8 cellular contexts compared by ENCODE assay signal in the genomic region with DNA sequence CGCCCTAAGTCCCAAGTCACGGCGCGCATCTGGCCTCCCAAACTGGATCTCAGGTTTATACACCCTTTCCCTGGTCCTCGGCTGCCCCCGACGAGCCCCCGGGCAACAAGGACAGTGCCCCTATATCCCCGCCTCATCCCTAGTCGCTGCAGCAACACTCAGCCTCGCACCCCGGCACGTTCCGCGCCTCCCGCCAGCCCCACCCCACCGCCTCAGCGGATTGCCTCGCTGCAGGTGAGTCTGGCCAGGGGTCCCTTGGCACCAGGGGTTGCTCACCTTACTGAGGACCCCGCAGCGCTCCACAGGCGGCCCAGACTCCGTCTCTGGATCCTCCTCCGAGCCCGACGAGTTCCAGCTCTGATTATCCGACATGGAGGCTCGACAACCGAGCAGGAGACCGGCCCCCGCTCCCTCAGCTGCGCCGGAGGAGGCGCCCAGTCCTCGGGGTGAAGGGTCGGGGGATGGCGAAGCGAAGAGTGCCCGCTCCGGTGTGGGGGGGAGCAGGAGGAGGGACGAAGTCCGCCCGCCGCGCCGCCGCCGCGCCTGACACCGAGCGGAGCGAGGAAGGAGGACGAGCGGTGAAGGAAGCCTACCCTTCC. TPM values are rescaled to one million over a fixed set of nuclear protein-coding genes. Genes with fewer than 3 reads are reported as not detected.
DNase-seq lines count a peak whose midpoint lies in the region; ATAC-seq and TF ChIP-seq lines count a peak whose summit lies in the region.

No MANE protein-coding gene starts in this region.

- no peaks in the 10 kb centered on the region for H3K9me3 ChIP-seq in CD8-positive, alpha-beta T cell (ENCODE audit: low read length)
- H3K9me3 ChIP-seq in HUES48 (ENCODE audit: control insufficient read depth, insufficient read depth, low read length) (no peaks in the 10 kb centered on the region), mesodermal cell (ENCODE audit: control insufficient read depth, low read length) (no peaks in the 10 kb centered on the region)

- H3K27me3 ChIP-seq in CD8-positive, alpha-beta T cell (ENCODE audit: insufficient read depth, low read length): no peaks in the 10 kb centered on the region
- H3K27me3 ChIP-seq in HUES48 (ENCODE audit: control insufficient read depth, insufficient read depth, low read length): no peaks in the 10 kb centered on the region

- TF ChIP-seq CTCF in CD8-positive, alpha-beta T cell (IDR thresholded peaks at IDR 0.05): no peak

- CTCF ChIA-PET in CD8-positive, alpha-beta T cell (lab: Charles Lee): no interaction called here

- 0% methylated on average over 38 to 49 of the region's 54 CpGs for WGBS in mesodermal cell (ENCODE audit: insufficient coverage in 2 of 2), 2 experiments

- peaks cover 29% of the 10 kb centered on the region for H3K4me1 ChIP-seq in CD8-positive, alpha-beta T cell (ENCODE audit: insufficient read depth, low read length)
- H3K4me1 ChIP-seq in HUES48 (ENCODE audit: control insufficient read depth, insufficient read depth, low read length) (peaks cover 15% of the 10 kb centered on the region), mesodermal cell (ENCODE audit: control insufficient read depth, insufficient read depth, low read length, poor library complexity, severe bottlenecking) (no peaks in the 10 kb centered on the region)

- H3K27ac ChIP-seq in CD8-positive, alpha-beta T cell (ENCODE audit: low read depth, low read length): peak overlapping the region; percentile 74
- H3K27ac ChIP-seq in HUES48 (ENCODE audit: low read depth, low read length): peak overlapping the region; percentile 78
- peak overlapping the region; percentile 55 for H3K27ac ChIP-seq in mesodermal cell (ENCODE audit: low read depth, low read length, severe bottlenecking)

- H3K4me3 Mint-ChIP-seq in CD8-positive, alpha-beta T cell: peak overlapping the region; percentile 96
- peak overlapping the region; percentile 89 to 90 for H3K4me3 Mint-ChIP-seq in effector memory CD8-positive, alpha-beta T cell

- peak; percentile 40 for ATAC-seq in CD8-positive, alpha-beta T cell
- peak; percentile 23 for ATAC-seq in GM21447 (IDR thresholded peaks at IDR 0.05; ENCODE audit: unreplicated experiment)
- peak; percentile 57 for ATAC-seq in effector memory CD8-positive, alpha-beta T cell (replicated peaks)

- POLR2A ChIA-PET in CD8-positive, alpha-beta T cell (lab: Charles Lee): interaction anchor here (2.3 kb wide), 1 partner anchor 206 kb away, joined by 7 read pairs; the partner anchor contains the start of gene POC5

- no peaks in the 10 kb centered on the region for H3K27me3 Mint-ChIP-seq in CD8-positive, alpha-beta T cell (ENCODE audit: low read depth)
- no peaks in the 10 kb centered on the region for H3K27me3 Mint-ChIP-seq in effector memory CD8-positive, alpha-beta T cell

- peaks cover 65% of the 10 kb centered on the region for H3K4me1 Mint-ChIP-seq in CD8-positive, alpha-beta T cell (ENCODE audit: low read depth)
- H3K4me1 Mint-ChIP-seq in effector memory CD8-positive, alpha-beta T cell (ENCODE audit: low read depth in 2 of 2): peaks cover 29 to 52% of the 10 kb centered on the region in 2 donors

- H3K36me3 Mint-ChIP-seq in CD8-positive, alpha-beta T cell: peaks cover 8% of the 10 kb centered on the region
- H3K36me3 Mint-ChIP-seq in effector memory CD8-positive, alpha-beta T cell (ENCODE audit: insufficient read depth): peaks cover 23% of the 10 kb centered on the region

- H3K4me3 ChIP-seq in CD8-positive, alpha-beta T cell (ENCODE audit: low read depth, low read length): peak overlapping the region; percentile 72
- H3K4me3 ChIP-seq in HUES48 (ENCODE audit: low read depth, low read length) (peak overlapping the region; percentile 100), mesodermal cell (ENCODE audit: extremely low read depth, insufficient read depth, low read length, poor library complexity, severe bottlenecking) (peak overlapping the region; percentile 95)

- peak overlapping the region; percentile 74 for H3K9ac ChIP-seq in HUES48 (ENCODE audit: low read depth, low read length)

- no peaks in the 10 kb centered on the region for H3K36me3 ChIP-seq in CD8-positive, alpha-beta T cell (ENCODE audit: insufficient read depth, low read length)
- no peaks in the 10 kb centered on the region for H3K36me3 ChIP-seq in HUES48 (ENCODE audit: control insufficient read depth, insufficient read depth, low read length)
- H3K36me3 ChIP-seq in mesodermal cell (ENCODE audit: control insufficient read depth, insufficient read depth, low read length): peaks cover 8% of the 10 kb centered on the region

- peak in 6 of 7 experiments; percentile 22 to 55 (median 36) for DNase-seq in CD8-positive, alpha-beta T cell
- peak; percentile 57 for DNase-seq in activated CD4-positive, alpha-beta T cell treated with anti-CD3 and anti-CD28 coated beads for 48 hours
- DNase-seq in effector memory CD8-positive, alpha-beta T cell: peak; percentile 4 to 42 (median 40)
- DNase-seq in stimulated activated CD8-positive, alpha-beta memory T cell treated with anti-CD3 and anti-CD28 coated beads, Interleukin-4, amount 100 ng/mL, for 1 hour (ENCODE audit: low read depth in 2 of 2, low spot score in 1 of 2): peak; percentile 5 to 17
- DNase-seq in NCI-H226: no peak

- peak overlapping the region; percentile 97 for H3K27ac Mint-ChIP-seq in CD8-positive, alpha-beta T cell
- H3K27ac Mint-ChIP-seq in effector memory CD8-positive, alpha-beta T cell: peak overlapping the region; percentile 91 to 93

- intact Hi-C loops in CD8-positive, alpha-beta T cell (cut with DNase I, micrococcal nuclease): loop anchor here (1.0 to 10.0 kb wide), 16 partner anchors 174 to 1984 kb away; partner anchors contain the start of genes GCNT4 (in 2 of the 2), GFM2 (in 2 of the 2), NSA2 (in 2 of the 2) and POC5 (in 2 of the 2)

- no peaks in the 10 kb centered on the region for H3K9me3 Mint-ChIP-seq in CD8-positive, alpha-beta T cell
- no peaks in the 10 kb centered on the region for H3K9me3 Mint-ChIP-seq in effector memory CD8-positive, alpha-beta T cell

RNA-seq across cellular contexts. Expression of gene CERT1, which starts 0.5 kb away (rescaled TPM):
- 10 to 100 TPM; 29.2 to 36.4 TPM for total RNA-seq in CD8-positive, alpha-beta T cell
- 21.9 TPM for polyA plus RNA-seq in mesodermal cell (2013, experiment 1 of 2)
- 24.4 TPM for polyA plus RNA-seq in mesodermal cell (2013, experiment 2 of 2)

RNA-seq across cellular contexts. Expression of gene POLK, which starts 0.8 kb away (rescaled TPM):
- 10 to 100 TPM in 1 of 2 experiments, 1 to 10 TPM in 1; 6.9 to 10.0 TPM for total RNA-seq in CD8-positive, alpha-beta T cell
- polyA plus RNA-seq in mesodermal cell (2013, experiment 1 of 2): 11.7 TPM
- 15.3 TPM for polyA plus RNA-seq in mesodermal cell (2013, experiment 2 of 2)
